Comparison of ENCODE assay signal across 37 cellular contexts in genomic region chr5:159294921-159295320, GRCh38. TPM values are rescaled to one million over a fixed set of nuclear protein-coding genes. Genes with fewer than 3 reads are reported as not detected.
"Had no signal": no experiment of that assay in that cellular context is flagged by ENCODE, and none has a peak within 500 bp of the region (broad histone marks: within the 10 kb centered on the region; RNA-seq: fewer than 3 reads in every experiment).

No MANE protein-coding gene starts in this region.

- H3K36me3 ChIP-seq: adrenal gland, brain microvascular endothelial cell, breast epithelium had no signal

- H3K27ac ChIP-seq: adrenal gland, body of pancreas, brain microvascular endothelial cell, breast epithelium, VCaP had no signal

- DNase-seq: activated B cell treated with CpG ODN at 0.5 μM for 24 hours; activated CD4-positive, alpha-beta memory T cell treated with anti-CD3 and anti-CD28 coated beads for 36 hours; activated CD4-positive, alpha-beta T cell treated with anti-CD3 and anti-CD28 coated beads for 4 hours; activated CD4-positive, alpha-beta T cell treated with anti-CD3 and anti-CD28 coated beads, Interleukin-2, amount 10 ng/mL, durations not matched to agents 24 days and 14 days; activated CD4-positive, alpha-beta T cell treated with anti-CD3 and anti-CD28 coated beads, Interleukin-2, amount 50 U/mL, for 1 hour; activated CD4-positive, alpha-beta T cell treated with anti-CD3 and anti-CD28 coated beads, Interleukin-2, amount 50 U/mL, for 4 hours; activated CD4-positive, CD25-positive, alpha-beta regulatory T cell treated with anti-CD3 and anti-CD28 coated beads, Interleukin-2, amount 50 U/mL, for 72 hours; activated CD8-positive, alpha-beta memory T cell treated with anti-CD3 and anti-CD28 coated beads, Interleukin-2, amount 50 U/mL, for 4 hours; activated CD8-positive, alpha-beta T cell treated with anti-CD3 and anti-CD28 coated beads for 36 hours; activated effector memory CD4-positive, alpha-beta T cell treated with anti-CD3 and anti-CD28 coated beads, Interleukin-2, amount 50 U/mL, for 16 hours; activated gamma-delta T cell treated with Interleukin-2 at 50 U/mL for 16 hours; activated naive CD4-positive, alpha-beta T cell; activated naive CD4-positive, alpha-beta T cell treated with anti-CD3 and anti-CD28 coated beads for 36 hours; activated naive CD4-positive, alpha-beta T cell treated with anti-CD3 and anti-CD28 coated beads, Interleukin-2, amount 50 U/mL, for 16 hours; activated naive CD8-positive, alpha-beta T cell treated with anti-CD3 and anti-CD28 coated beads for 36 hours; activated T-cell treated with anti-CD3 and anti-CD28 coated beads for 4 hours; activated T-cell treated with anti-CD3 and anti-CD28 coated beads, Interleukin-2, amount 50 U/mL, for 1 hour; activated T-cell treated with anti-CD3 and anti-CD28 coated beads, Interleukin-2, amount 50 U/mL, for 4 hours; activated T-cell treated with anti-CD3 and anti-CD28 coated beads, Interleukin-2, amount 50 U/mL, for 72 hours; adrenal gland; amniotic stem cell; aorta; body of pancreas; brain microvascular endothelial cell; central memory CD4-positive, alpha-beta T cell; T-helper 2 cell; T-helper 9 cell had no signal

- H3K27me3 ChIP-seq: adrenal gland, body of pancreas, brain microvascular endothelial cell, breast epithelium had no signal

- ATAC-seq: activated CD8-positive, alpha-beta T cell treated with anti-CD3 and anti-CD28 coated beads for 36 hours; activated naive CD4-positive, alpha-beta T cell treated with anti-CD3 and anti-CD28 coated beads, Interleukin-2, amount 50 U/mL, for 72 hours; activated T-cell treated with anti-CD3 and anti-CD28 coated beads, Interleukin-2, amount 50 U/mL, for 4 hours; activated T-cell treated with anti-CD3 and anti-CD28 coated beads, Interleukin-2, amount 50 U/mL, for 72 hours; activated T-helper 17 cell treated with anti-CD3 and anti-CD28 coated beads, Interleukin-2, amount 50 U/mL, for 72 hours; body of pancreas had no signal

- H3K4me3 ChIP-seq: adrenal gland, body of pancreas, breast epithelium had no signal

- H3K4me1 ChIP-seq: adrenal gland, body of pancreas, breast epithelium had no signal

- FAIRE-seq: astrocyte, TTC549 had no signal

- H3K9me3 ChIP-seq: adrenal gland had no signal

RNA-seq across cellular contexts. Expression of gene IL12B, which starts 35.4 kb away (rescaled TPM):
- total RNA-seq: activated CD4-positive, alpha-beta memory T cell treated with anti-CD3 and anti-CD28 coated beads for 36 hours; activated CD4-positive, alpha-beta T cell treated with anti-CD3 and anti-CD28 coated beads, Interleukin-2, amount 10 ng/mL, durations not matched to agents 24 days and 14 days; activated CD8-positive, alpha-beta memory T cell treated with anti-CD3 and anti-CD28 coated beads for 36 hours; activated CD8-positive, alpha-beta T cell treated with anti-CD3 and anti-CD28 coated beads for 36 hours; activated naive CD4-positive, alpha-beta T cell treated with anti-CD3 and anti-CD28 coated beads for 36 hours; activated naive CD8-positive, alpha-beta T cell treated with anti-CD3 and anti-CD28 coated beads for 36 hours; activated T-cell treated with anti-CD3 and anti-CD28 coated beads, Interleukin-2, amount 50 U/mL, for 4 hours; activated T-cell treated with anti-CD3 and anti-CD28 coated beads, Interleukin-2, amount 50 U/mL, for 72 hours; activated T-helper 1 cell treated with anti-CD3 and anti-CD28 coated beads, Interleukin-12 subunit alpha, Interleukin-12 subunit beta, Interleukin-2, Interleukin-4 antibody, amounts not matched to agents 30 ng/mL and 10 ng/mL and 1 ng/mL, durations not matched to agents 14 hours and 24 hours and 36 hours; activated T-helper 17 cell treated with anti-CD3 and anti-CD28 coated beads, Interleukin-2, amount 50 U/mL, for 72 hours; adrenal gland; aorta; astrocyte; body of pancreas; breast epithelium; cardiac septum; cerebellum had no signal
- polyA plus RNA-seq: adrenal gland, aorta had no signal
